Comparison of ENCODE assay signal across 27 cellular contexts in genomic region chr18:9289698-9290097, GRCh38.
"Had no signal": no experiment of that assay in that cellular context is flagged by ENCODE, and none has a peak within 500 bp of the region (broad histone marks: within the 10 kb centered on the region; RNA-seq: fewer than 3 reads in every experiment).

No MANE protein-coding gene starts in this region.

- H3K27ac Mint-ChIP-seq: memory B cell; mesothelial cell of epicardium; naive thymus-derived CD4-positive, alpha-beta T cell; nephron; neural progenitor cell had no signal

- H3K4me1 Mint-ChIP-seq: memory B cell; naive thymus-derived CD4-positive, alpha-beta T cell; nephron; stimulated activated naive CD8-positive, alpha-beta T cell treated with anti-CD3 and anti-CD28 coated beads, Interleukin-15, amount 100 ng/mL, for 72 hours had no signal

- H3K9ac ChIP-seq: neural progenitor cell had no signal

- H3K27me3 ChIP-seq: dorsolateral prefrontal cortex, foreskin keratinocyte, gastroesophageal sphincter, heart left ventricle, hepatocyte, neural progenitor cell, right atrium auricular region, sigmoid colon, spleen, suprapubic skin, transverse colon, upper lobe of right lung, uterus had no signal

- H3K27ac ChIP-seq: dorsolateral prefrontal cortex, gastroesophageal sphincter, heart left ventricle, hepatocyte, neural progenitor cell, prostate gland, right atrium auricular region, sigmoid colon, spleen, suprapubic skin, transverse colon, upper lobe of right lung, uterus had no signal

- FAIRE-seq: colon, kidney had no signal

- H3K36me3 ChIP-seq: gastroesophageal sphincter, heart left ventricle, neural progenitor cell, prostate gland, right atrium auricular region, sigmoid colon, spleen, suprapubic skin, transverse colon, upper lobe of right lung, uterus had no signal

- H3K4me3 Mint-ChIP-seq: memory B cell; mesothelial cell of epicardium; naive thymus-derived CD4-positive, alpha-beta T cell; nephron; neural progenitor cell; stimulated activated naive CD8-positive, alpha-beta T cell treated with anti-CD3 and anti-CD28 coated beads, Interleukin-15, amount 100 ng/mL, for 72 hours had no signal

- H3K4me1 ChIP-seq: foreskin keratinocyte, gastroesophageal sphincter, heart left ventricle, neural progenitor cell, prostate gland, right atrium auricular region, sigmoid colon, spleen, suprapubic skin, transverse colon, upper lobe of right lung, uterus had no signal

- H3K79me2 ChIP-seq: hepatocyte had no signal

- H3K4me2 ChIP-seq: hepatocyte, neural progenitor cell had no signal

- DNase-seq: dorsolateral prefrontal cortex; effector CD4-positive, alpha-beta T cell; heart left ventricle; kidney; mucosa of descending colon; naive thymus-derived CD4-positive, alpha-beta T cell; sigmoid colon; spleen; stimulated activated naive CD4-positive, alpha-beta T cell; stimulated activated naive CD8-positive, alpha-beta T cell treated with anti-CD3 and anti-CD28 coated beads, Interleukin-15, amount 100 ng/mL, for 72 hours; transverse colon; upper lobe of right lung; uterus had no signal

- H2AFZ ChIP-seq: hepatocyte, neural progenitor cell had no signal

- ATAC-seq: esophagus mucosa; foreskin keratinocyte; gastroesophageal sphincter; heart left ventricle; left lobe of liver; mucosa of descending colon; naive thymus-derived CD4-positive, alpha-beta T cell; stimulated activated naive CD8-positive, alpha-beta T cell treated with anti-CD3 and anti-CD28 coated beads, Interleukin-15, amount 100 ng/mL, for 72 hours; upper lobe of right lung had no signal

- H3K4me3 ChIP-seq: dorsolateral prefrontal cortex, gastroesophageal sphincter, heart left ventricle, hepatocyte, lung, mucosa of descending colon, neural progenitor cell, prostate gland, right atrium auricular region, sigmoid colon, spleen, suprapubic skin, transverse colon, upper lobe of right lung, uterus had no signal

- H3K9me3 ChIP-seq: prostate gland had no signal
